Comparison of ENCODE assay signal across 1 cellular context in the genomic region with DNA sequence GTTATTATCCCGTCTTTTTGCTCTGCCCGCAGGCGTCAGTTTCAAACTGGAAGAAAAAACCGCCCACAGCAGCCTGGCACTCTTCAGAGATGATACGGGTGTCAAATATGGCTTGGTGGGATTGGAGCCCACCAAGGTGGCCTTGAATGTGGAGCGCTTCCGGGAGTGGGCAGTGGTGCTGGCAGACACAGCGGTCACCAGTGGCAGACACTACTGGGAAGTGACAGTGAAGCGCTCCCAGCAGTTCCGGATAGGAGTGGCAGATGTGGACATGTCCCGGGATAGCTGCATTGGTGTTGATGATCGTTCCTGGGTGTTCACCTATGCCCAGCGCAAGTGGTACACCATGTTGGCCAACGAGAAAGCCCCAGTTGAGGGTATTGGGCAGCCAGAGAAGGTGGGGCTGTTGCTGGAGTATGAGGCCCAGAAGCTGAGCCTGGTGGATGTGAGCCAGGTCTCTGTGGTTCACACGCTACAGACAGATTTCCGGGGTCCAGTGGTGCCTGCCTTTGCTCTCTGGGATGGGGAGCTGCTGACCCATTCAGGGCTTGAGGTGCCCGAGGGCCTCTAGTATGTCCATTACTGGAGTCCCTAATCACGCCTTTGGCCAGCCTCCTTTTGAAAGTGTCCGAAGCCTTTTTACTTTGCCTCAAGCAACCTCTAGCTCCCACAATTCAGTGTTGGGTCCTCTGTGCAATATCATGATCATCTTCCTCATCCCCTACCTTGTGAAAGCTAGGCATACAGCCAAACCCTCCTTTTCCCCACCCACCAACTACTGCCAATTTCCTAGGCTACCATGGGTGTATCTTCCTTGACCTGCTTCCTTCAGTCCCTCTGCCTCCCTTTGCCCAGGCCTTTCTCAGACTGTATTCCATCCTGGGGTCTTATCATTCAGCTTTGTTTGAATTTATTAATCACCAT.
TF ChIP-seq lines count a peak whose summit lies in the region.

No MANE protein-coding gene starts in this region.

TF ChIP-seq in IMR-90, 13 proteins besides CTCF, POLR2A, EP300 and RAD21:
- no peak for TF ChIP-seq BHLHE40 (IDR thresholded peaks at IDR 0.05; ENCODE audit: low read depth, low read length)
- no peak for TF ChIP-seq SMC3 (IDR thresholded peaks at IDR 0.05; ENCODE audit: low read depth, low read length)
- TF ChIP-seq, protein P1, sequence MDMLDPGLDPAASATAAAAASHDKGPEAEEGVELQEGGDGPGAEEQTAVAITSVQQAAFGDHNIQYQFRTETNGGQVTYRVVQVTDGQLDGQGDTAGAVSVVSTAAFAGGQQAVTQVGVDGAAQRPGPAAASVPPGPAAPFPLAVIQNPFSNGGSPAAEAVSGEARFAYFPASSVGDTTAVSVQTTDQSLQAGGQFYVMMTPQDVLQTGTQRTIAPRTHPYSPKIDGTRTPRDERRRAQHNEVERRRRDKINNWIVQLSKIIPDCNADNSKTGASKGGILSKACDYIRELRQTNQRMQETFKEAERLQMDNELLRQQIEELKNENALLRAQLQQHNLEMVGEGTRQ (IDR thresholded peaks at IDR 0.05; ENCODE audit: low read depth, low read length) = no peak
- TF ChIP-seq, protein P2, sequence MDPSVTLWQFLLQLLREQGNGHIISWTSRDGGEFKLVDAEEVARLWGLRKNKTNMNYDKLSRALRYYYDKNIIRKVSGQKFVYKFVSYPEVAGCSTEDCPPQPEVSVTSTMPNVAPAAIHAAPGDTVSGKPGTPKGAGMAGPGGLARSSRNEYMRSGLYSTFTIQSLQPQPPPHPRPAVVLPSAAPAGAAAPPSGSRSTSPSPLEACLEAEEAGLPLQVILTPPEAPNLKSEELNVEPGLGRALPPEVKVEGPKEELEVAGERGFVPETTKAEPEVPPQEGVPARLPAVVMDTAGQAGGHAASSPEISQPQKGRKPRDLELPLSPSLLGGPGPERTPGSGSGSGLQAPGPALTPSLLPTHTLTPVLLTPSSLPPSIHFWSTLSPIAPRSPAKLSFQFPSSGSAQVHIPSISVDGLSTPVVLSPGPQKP (IDR thresholded peaks at IDR 0.05; ENCODE audit: borderline replicate concordance, low read depth, low read length) = no peak
- no peak for TF ChIP-seq MXI1 (IDR thresholded peaks at IDR 0.05; ENCODE audit: borderline replicate concordance, low read depth, low read length)
- TF ChIP-seq FOS (IDR thresholded peaks at IDR 0.05; ENCODE audit: low read depth, low read length) = no peak
- no peak for TF ChIP-seq RCOR1 (IDR thresholded peaks at IDR 0.05; ENCODE audit: insufficient replicate concordance, low read length)
- no peak for TF ChIP-seq NFE2L2 (IDR thresholded peaks at IDR 0.05; ENCODE audit: low read depth, low read length)
TF ChIP-seq in IMR-90: peak in this region for 0.
